ENCODE assay signal across 16 cellular contexts in genomic region chr3:58403513-58404109, GRCh38. TPM values are rescaled to one million over a fixed set of nuclear protein-coding genes. Genes with fewer than 3 reads are reported as not detected.
DNase-seq lines count a peak whose midpoint lies in the region; ATAC-seq, FAIRE-seq and TF ChIP-seq lines count a peak whose summit lies in the region.
"Had no signal": no experiment of that assay in that cellular context is flagged by ENCODE, and none has a peak within 500 bp of the region (broad histone marks: within the 10 kb centered on the region; RNA-seq: fewer than 3 reads in every experiment).

No MANE protein-coding gene starts in this region.

- peaks cover 22% of the 10 kb centered on the region for H3K4me1 Mint-ChIP-seq in memory B cell

- H3K36me3 ChIP-seq in DND-41 (ENCODE audit: insufficient read depth, low read length) = peaks cover 76% of the 10 kb centered on the region
- H3K36me3 ChIP-seq in Karpas-422 (ENCODE audit: insufficient read depth, low read length) = peaks cover 48% of the 10 kb centered on the region

- TF ChIP-seq POLR2A in erythroblast (IDR thresholded peaks at IDR 0.05; ENCODE audit: low read length) = no peak

- no peak overlapping the region for H3K4me3 Mint-ChIP-seq in memory B cell
- H3K4me3 Mint-ChIP-seq: CD4-positive, alpha-beta memory T cell had no signal

- H4K20me1 ChIP-seq in DND-41 (ENCODE audit: insufficient read depth, low read length) = no peaks in the 10 kb centered on the region
- peaks cover 3% of the 10 kb centered on the region; the same call in 1 of the 2 replicates for H4K20me1 ChIP-seq in Karpas-422 (ENCODE audit: insufficient read depth, low read depth, low read length)

- H2AFZ ChIP-seq in DND-41 (ENCODE audit: low read depth, low read length) (no peak overlapping the region), Karpas-422 (ENCODE audit: low read length) (no peak overlapping the region)

- H3K27me3 Mint-ChIP-seq in memory B cell = no peaks in the 10 kb centered on the region
- H3K27me3 Mint-ChIP-seq: CD4-positive, alpha-beta memory T cell had no signal

- no peaks in the 10 kb centered on the region for H3K4me1 ChIP-seq in DND-41 (ENCODE audit: insufficient read depth, low read length)
- H3K4me1 ChIP-seq in Karpas-422 (ENCODE audit: low read length) = peaks cover 50% of the 10 kb centered on the region
- H3K4me1 ChIP-seq: Peyer's patch had no signal

- no peaks in the 10 kb centered on the region for H3K9me3 ChIP-seq in DND-41 (ENCODE audit: insufficient read depth, low read length, severe bottlenecking)
- H3K9me3 ChIP-seq in Karpas-422 (ENCODE audit: low read length) = no peaks in the 10 kb centered on the region
- H3K9me3 ChIP-seq: Peyer's patch had no signal

- H3K9ac ChIP-seq in DND-41 (ENCODE audit: low read depth, low read length) (no peak overlapping the region), Karpas-422 (ENCODE audit: low read length) (no peak overlapping the region)

- TF ChIP-seq CTCF in DND-41 (IDR thresholded peaks at IDR 0.05; ENCODE audit: borderline replicate concordance, extremely low read depth, low read length, poor library complexity, severe bottlenecking) = no peak

- FAIRE-seq in colon (lab: Jason Lieb, UNC) = peak; percentile 78
- FAIRE-seq: K562 had no signal

- H3K4me2 ChIP-seq in DND-41 (ENCODE audit: insufficient read depth, low read length) (no peak overlapping the region), Karpas-422 (ENCODE audit: low read depth, low read length, poor library complexity, severe bottlenecking) (no peak overlapping the region)

- no peaks in the 10 kb centered on the region for H3K9me3 Mint-ChIP-seq in memory B cell
- H3K9me3 Mint-ChIP-seq: CD4-positive, alpha-beta memory T cell had no signal

- H3K4me3 ChIP-seq in DND-41 (ENCODE audit: low read depth in 1 of 2, low read length in 2 of 2) (no peak overlapping the region), Karpas-422 (ENCODE audit: low read length) (no peak overlapping the region)
- H3K4me3 ChIP-seq: K562, Peyer's patch had no signal

- peaks cover 26% of the 10 kb centered on the region for H3K36me3 Mint-ChIP-seq in memory B cell

- H3K27ac ChIP-seq in DND-41 (ENCODE audit: low read length) = no peak overlapping the region
- peak overlapping the region; percentile 36 for H3K27ac ChIP-seq in Karpas-422 (ENCODE audit: low read length)
- H3K27ac ChIP-seq: Peyer's patch had no signal

- ATAC-seq in DND-41 (ENCODE audit: insufficient read depth, low read depth) (0 out of 3 replicates have a peak, but pooled peaks have one; percentile 29), memory B cell (ENCODE audit: low read depth) (no peak), HG02981 (IDR thresholded peaks at IDR 0.05; ENCODE audit: unreplicated experiment) (no peak)
- ATAC-seq: K562 had no signal

- peak overlapping the region; percentile 47 for H3K27ac Mint-ChIP-seq in memory B cell

- no peaks in the 10 kb centered on the region for H3K9me2 ChIP-seq in Karpas-422 (replicated peaks; ENCODE audit: insufficient read depth, low read length)

- DNase-seq in DND-41 = no peak
- no peak for DNase-seq in Karpas-422
- DNase-seq in memory B cell (ENCODE audit: low spot score in 2 of 2) = no peak
- no peak for DNase-seq in cortex of kidney (lab: John Stamatoyannopoulos, UW)
- no peak for DNase-seq in inferior parietal cortex (ENCODE audit: extremely low spot score)
- no peak for DNase-seq in erythroblast (lab: John Stamatoyannopoulos, UW)
- DNase-seq: CD4-positive, alpha-beta memory T cell; NCI-H1092 treated with DMSO at 0.1 percent for 48 hours; NCI-H1694 treated with DMSO at 0.1 percent for 48 hours; NCI-H446; NCI-H748 treated with DMSO at 0.1 percent for 48 hours; Peyer's patch; SHP77 had no signal

- H3K27me3 ChIP-seq in DND-41 (ENCODE audit: insufficient read depth, low read length, poor library complexity) (no peaks in the 10 kb centered on the region), Karpas-422 (ENCODE audit: low read length) (no peaks in the 10 kb centered on the region)
- H3K27me3 ChIP-seq: Peyer's patch had no signal

- H3K79me2 ChIP-seq in DND-41 (ENCODE audit: insufficient read depth, low read length) (no peaks in the 10 kb centered on the region), Karpas-422 (ENCODE audit: low read length) (peaks cover 45% of the 10 kb centered on the region)

RNA-seq across cellular contexts. Expression of gene PDHB, which starts 30.0 kb away (rescaled TPM):
- total RNA-seq in Karpas-422 (2014; rRNA removed; shearing (Covaris generic); ENCODE audit: low replicate concordance) = 61.6 and 130 TPM in 2 replicates
